8 cellular contexts compared by ENCODE assay signal in the genomic region with DNA sequence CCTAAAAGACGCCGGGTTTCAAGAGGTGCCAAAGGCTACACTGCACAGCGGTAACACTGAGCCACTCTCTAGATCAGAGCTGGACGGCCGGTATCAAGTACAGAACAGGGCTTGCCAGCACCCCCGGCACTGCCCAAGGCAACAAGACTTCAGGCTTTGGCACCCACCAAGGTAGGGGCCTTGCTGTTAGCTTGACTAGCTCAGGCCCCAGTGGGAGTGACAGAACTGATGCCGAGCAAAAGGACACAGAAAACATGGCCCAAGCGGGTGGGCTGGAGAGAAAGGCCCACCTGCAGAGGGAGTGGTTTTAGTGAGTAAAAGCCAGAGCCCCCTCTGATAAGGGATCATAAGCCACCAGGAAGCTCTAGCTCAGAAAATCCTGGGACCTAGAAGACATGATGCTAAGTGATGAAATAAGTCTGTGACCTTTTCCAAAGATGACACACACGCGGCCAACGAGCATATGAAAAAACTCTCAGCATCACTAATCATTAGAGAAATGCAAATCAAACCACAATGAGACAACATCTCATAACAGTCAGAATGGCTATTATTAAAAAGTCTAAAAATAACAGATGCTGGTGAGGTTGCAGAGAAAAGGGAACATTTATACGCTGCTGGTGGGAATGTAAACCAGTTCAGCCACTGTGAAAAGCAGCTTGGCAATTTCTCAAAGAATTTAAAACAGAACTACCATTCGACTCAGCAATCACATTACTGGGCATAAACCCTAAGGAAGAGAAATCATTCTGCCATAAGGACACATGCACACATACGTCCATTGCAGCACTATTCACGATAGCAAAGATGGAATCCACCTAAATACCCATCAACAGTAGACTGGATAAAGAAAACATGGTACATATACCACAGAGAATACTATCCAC. TPM values are rescaled to one million over a fixed set of nuclear protein-coding genes. Genes with fewer than 3 reads are reported as not detected.
A peak's percentile ranks its signal among the peaks of the same experiment; 100 is the strongest.
DNase-seq lines count a peak whose midpoint lies in the region; ATAC-seq and TF ChIP-seq lines count a peak whose summit lies in the region.

No MANE protein-coding gene starts in this region.

- H3K4me3 Mint-ChIP-seq in activated naive CD4-positive, alpha-beta T cell treated with anti-CD3 and anti-CD28 coated beads for 36 hours, result peak overlapping the region; percentile 56

- CTCF ChIA-PET in activated naive CD4-positive, alpha-beta T cell treated with anti-CD3 and anti-CD28 coated beads for 36 hours (lab: Charles Lee), result interaction anchor here (16.2 to 32.9 kb wide), 2 partner anchors 15 to 21 kb away, joined by 288 to 992 read pairs; a partner anchor contains a TSS
- CTCF ChIA-PET in HEK293T (lab: Yijun Ruan, JAX), result interaction anchor here (1.1 to 1.9 kb wide), 3 partner anchors 13 to 247 kb away, joined by 4 to 8 read pairs (median 4); a partner anchor contains a TSS

- intact Hi-C loops in activated naive CD4-positive, alpha-beta T cell treated with anti-CD3 and anti-CD28 coated beads for 36 hours (cut with micrococcal nuclease), result loop anchor here (1.0 to 10.0 kb wide), 6 partner anchors 9 to 629 kb away; a partner anchor contains a TSS

- H3K9me3 Mint-ChIP-seq in activated naive CD4-positive, alpha-beta T cell treated with anti-CD3 and anti-CD28 coated beads for 36 hours, result peaks cover 6% of the 10 kb centered on the region

- no peaks in the 10 kb centered on the region for H3K27me3 Mint-ChIP-seq in activated naive CD4-positive, alpha-beta T cell treated with anti-CD3 and anti-CD28 coated beads for 36 hours (ENCODE audit: low read depth)

- peaks cover 95% of the 10 kb centered on the region for H3K4me1 Mint-ChIP-seq in activated naive CD4-positive, alpha-beta T cell treated with anti-CD3 and anti-CD28 coated beads for 36 hours (ENCODE audit: low read depth)

- H3K36me3 ChIP-seq in tibial nerve, result no peaks in the 10 kb centered on the region

- H3K27ac ChIP-seq in tibial nerve, result peak overlapping the region; percentile 79 to 90 (median 86)

- H3K4me1 ChIP-seq in tibial nerve, result peaks cover 1 to 80% (median 72%) of the 10 kb centered on the region in 4 donors

- no peaks in the 10 kb centered on the region for H3K9me3 ChIP-seq in tibial nerve

- H3K36me3 Mint-ChIP-seq in activated naive CD4-positive, alpha-beta T cell treated with anti-CD3 and anti-CD28 coated beads for 36 hours (ENCODE audit: low read depth), result peaks cover 32% of the 10 kb centered on the region

- TF ChIP-seq POLR2A in tibial nerve (IDR thresholded peaks at IDR 0.05), result no peak

- peak; percentile 46 for ATAC-seq in HG03159 (IDR thresholded peaks at IDR 0.05; ENCODE audit: unreplicated experiment)

- POLR2A ChIA-PET in HEK293T (lab: Yijun Ruan, JAX), result interaction anchor here (1.0 to 5.2 kb wide), 2 partner anchors 11 to 22 kb away, joined by 3 to 26 read pairs; a partner anchor contains a TSS

- DNase-seq in GM12865 (ENCODE audit: low read depth) (peak; percentile 91), kidney tubule cell (ENCODE audit: low spot score) (peak; percentile 63), tibial nerve (ENCODE audit: low spot score in 2 of 2) (no peak), HEK293T (ENCODE audit: extremely low spot score) (no peak), NCI-H187 treated with DMSO at 0.1 percent for 48 hours (lab: John Stamatoyannopoulos, UW) (no peak), LoVo (ENCODE audit: low spot score) (no peak)
- DNase-seq in activated naive CD4-positive, alpha-beta T cell treated with anti-CD3 and anti-CD28 coated beads for 36 hours, result peak; percentile 84

- WGBS in tibial nerve, 2 donors, result 46 to 59% methylated on average over 15 of the region's 15 CpGs

- H3K4me3 ChIP-seq in GM12865 (ENCODE audit: low read depth, low read length) (peak overlapping the region; percentile 69), tibial nerve (peak overlapping the region in 1 of 4 donors; percentile 5)

- no peak for TF ChIP-seq EP300 in tibial nerve (IDR thresholded peaks at IDR 0.05)

- peak overlapping the region; percentile 97 for H3K27ac Mint-ChIP-seq in activated naive CD4-positive, alpha-beta T cell treated with anti-CD3 and anti-CD28 coated beads for 36 hours

- no peaks in the 10 kb centered on the region for H3K27me3 ChIP-seq in tibial nerve

- no peak for TF ChIP-seq CTCF in GM12865 (IDR thresholded peaks at IDR 0.05; ENCODE audit: insufficient read depth, low read depth, low read length, missing control alignments)
- no peak for TF ChIP-seq CTCF in tibial nerve (IDR thresholded peaks at IDR 0.05)

TF ChIP-seq in HEK293T, 16 proteins besides CTCF, POLR2A, EP300 and RAD21:
- TF ChIP-seq ZNF384 (IDR thresholded peaks at IDR 0.05) (no peak), SP1 (IDR thresholded peaks at IDR 0.05) (no peak), NFRKB (IDR thresholded peaks at IDR 0.05) (no peak), BHLHE40 (IDR thresholded peaks at IDR 0.05; ENCODE audit: borderline replicate concordance) (no peak), FOXM1 (IDR thresholded peaks at IDR 0.05; ENCODE audit: borderline replicate concordance) (no peak), CTBP1 (IDR thresholded peaks at IDR 0.05; ENCODE audit: borderline replicate concordance) (no peak), L3MBTL2 (conservative IDR thresholded peaks at IDR 0.05) (no peak), ARNT (IDR thresholded peaks at IDR 0.05) (no peak), HDGF (IDR thresholded peaks at IDR 0.05; ENCODE audit: borderline replicate concordance) (no peak), FOXA1 (IDR thresholded peaks at IDR 0.05) (no peak), TARDBP (IDR thresholded peaks at IDR 0.05) (no peak), ELF4 (IDR thresholded peaks at IDR 0.05) (no peak), LEF1 (IDR thresholded peaks at IDR 0.05; ENCODE audit: borderline replicate concordance) (no peak), SUZ12 (IDR thresholded peaks at IDR 0.05) (no peak), FOXK2 (IDR thresholded peaks at IDR 0.05) (no peak)
- TF ChIP-seq, protein P1, sequence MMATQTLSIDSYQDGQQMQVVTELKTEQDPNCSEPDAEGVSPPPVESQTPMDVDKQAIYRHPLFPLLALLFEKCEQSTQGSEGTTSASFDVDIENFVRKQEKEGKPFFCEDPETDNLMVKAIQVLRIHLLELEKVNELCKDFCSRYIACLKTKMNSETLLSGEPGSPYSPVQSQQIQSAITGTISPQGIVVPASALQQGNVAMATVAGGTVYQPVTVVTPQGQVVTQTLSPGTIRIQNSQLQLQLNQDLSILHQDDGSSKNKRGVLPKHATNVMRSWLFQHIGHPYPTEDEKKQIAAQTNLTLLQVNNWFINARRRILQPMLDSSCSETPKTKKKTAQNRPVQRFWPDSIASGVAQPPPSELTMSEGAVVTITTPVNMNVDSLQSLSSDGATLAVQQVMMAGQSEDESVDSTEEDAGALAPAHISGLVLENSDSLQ (IDR thresholded peaks at IDR 0.05), result no peak
TF ChIP-seq in HEK293T: peak in this region for 0.

RNA-seq across cellular contexts. Expression of a gene that starts 12.9 kb away (rescaled TPM):
- total RNA-seq in activated naive CD4-positive, alpha-beta T cell treated with anti-CD3 and anti-CD28 coated beads for 36 hours, result 100 to 1,000 TPM; 124 to 132 TPM
- 10 to 100 TPM; 35.2 to 93.9 (median 42.6) TPM for total RNA-seq in tibial nerve

RNA-seq across cellular contexts. Expression of a gene that starts 21.1 kb away (rescaled TPM):
- total RNA-seq in activated naive CD4-positive, alpha-beta T cell treated with anti-CD3 and anti-CD28 coated beads for 36 hours, result under 1 TPM; 0.32 to 0.41 TPM
- total RNA-seq in tibial nerve, result under 1 TPM in 3 of 4 donors, not detected in 1; under 0.01 to 0.30 (median 0.21) TPM

RNA-seq across cellular contexts. Expression of a gene that starts 51.5 kb away (rescaled TPM):
- total RNA-seq in activated naive CD4-positive, alpha-beta T cell treated with anti-CD3 and anti-CD28 coated beads for 36 hours, result 10 to 100 TPM; 15.1 to 16.3 TPM
- 10 to 100 TPM; 33.0 to 93.6 (median 45.8) TPM for total RNA-seq in tibial nerve

RNA-seq across cellular contexts. Expression of a gene that starts 55.2 kb away (rescaled TPM):
- 10 to 100 TPM; 23.9 TPM for total RNA-seq in activated naive CD4-positive, alpha-beta T cell treated with anti-CD3 and anti-CD28 coated beads for 36 hours
- total RNA-seq in tibial nerve, result 10 to 100 TPM; 15.3 to 30.9 (median 19.7) TPM

RNA-seq across cellular contexts. Expression of a gene that starts 59.0 kb away (rescaled TPM):
- 1 to 10 TPM; 3.3 to 4.6 TPM for total RNA-seq in activated naive CD4-positive, alpha-beta T cell treated with anti-CD3 and anti-CD28 coated beads for 36 hours
- total RNA-seq in tibial nerve, result 10 to 100 TPM; 10.7 to 21.4 (median 20.2) TPM

Comparison
In these comparisons a context has a peak if more than half of its experiments do, and no peak if none do; other contexts are left out.
1. DNase-seq: peak in GM12865 (single experiment), activated naive CD4-positive, alpha-beta T cell treated with anti-CD3 and anti-CD28 coated beads for 36 hours (single experiment) and kidney tubule cell (single experiment); none in tibial nerve (0 of 2), HEK293T (single experiment), NCI-H187 treated with DMSO at 0.1 percent for 48 hours (single experiment) and LoVo (single experiment).